Comparison of ENCODE assay signal across 8 cellular contexts in the genomic region with DNA sequence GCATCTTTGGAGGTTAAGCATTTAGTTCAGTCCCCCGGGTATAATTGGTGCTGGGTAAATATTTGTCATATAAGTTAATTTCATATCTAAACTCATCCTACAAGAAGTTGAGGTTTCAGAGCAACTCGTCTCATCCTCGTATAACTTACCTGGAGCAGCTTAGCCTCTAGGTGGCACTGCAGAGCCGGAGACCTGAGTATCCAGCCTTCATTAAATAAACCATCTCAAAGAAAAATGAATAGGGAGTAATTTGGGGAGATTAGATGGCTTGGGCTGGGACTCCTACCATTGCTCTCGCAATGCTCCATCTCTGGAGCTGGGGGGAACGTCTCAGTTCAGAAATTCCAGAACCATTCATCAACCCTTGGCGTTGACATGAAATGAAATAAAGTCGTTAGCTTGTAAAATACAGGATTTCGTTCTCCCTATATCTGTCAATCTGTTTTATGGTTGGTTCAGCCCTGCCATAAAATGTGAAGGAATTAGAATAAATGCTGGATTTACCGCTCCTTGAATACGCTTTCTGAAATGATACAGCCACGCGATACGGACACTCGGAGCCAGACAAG.
DNase-seq lines count a peak whose midpoint lies in the region; ATAC-seq and TF ChIP-seq lines count a peak whose summit lies in the region.

No MANE protein-coding gene starts in this region.

- no peak overlapping the region for H4K5ac ChIP-seq in mesendoderm (ENCODE audit: low read length)

- no peaks in the 10 kb centered on the region for H3K4me1 ChIP-seq in mesendoderm (ENCODE audit: control insufficient read depth, low read depth, low read length)

- H2BK15ac ChIP-seq in mesendoderm (replicated peaks; ENCODE audit: low read depth), result no peak overlapping the region

- no peak overlapping the region for H2BK120ac ChIP-seq in mesendoderm (ENCODE audit: low read depth, low read length)

- no peaks in the 10 kb centered on the region for H3K79me2 ChIP-seq in mesendoderm (ENCODE audit: control insufficient read depth, insufficient read depth, low read length)

- no peak overlapping the region for H3K56ac ChIP-seq in mesendoderm (ENCODE audit: low read length)

- no peak overlapping the region for H3K9ac ChIP-seq in mesendoderm (ENCODE audit: low read length)

- no peak for DNase-seq in natural killer cell
- no peak for DNase-seq in natural killer cell treated with Interleukin-12 subunit alpha and Interleukin-12 subunit beta and Interleukin-15 and Interleukin-18, amount 100 ng/mL, for 72 hours (ENCODE audit: low spot score)
- DNase-seq in NCI-H345 (lab: John Stamatoyannopoulos, UW), result peak; percentile 41
- DNase-seq in activated naive CD8-positive, alpha-beta T cell treated with anti-CD3 and anti-CD28 coated beads, Interleukin-2, amount 10 ng/mL, durations not matched to agents 7 days and 5 days, result peak; percentile 42
- DNase-seq in mesendoderm, result peak; percentile 51
- DNase-seq in activated gamma-delta T cell (lab: John Stamatoyannopoulos, UW), result no peak
- no peak for DNase-seq in cerebellar nuclear complex (lab: John Stamatoyannopoulos, UW)
- DNase-seq in NCI-H1048 (lab: John Stamatoyannopoulos, UW), result no peak

- H2AK5ac ChIP-seq in mesendoderm (ENCODE audit: low read length), result no peak overlapping the region

- H2BK5ac ChIP-seq in mesendoderm (ENCODE audit: low read length), result no peak overlapping the region

- ATAC-seq in natural killer cell, result peak in 1 of 3 donors; percentile 33
- no peak for ATAC-seq in natural killer cell treated with Interleukin-12 subunit alpha and Interleukin-12 subunit beta and Interleukin-15 and Interleukin-18, amount 100 ng/mL, for 72 hours
- ATAC-seq in activated naive CD8-positive, alpha-beta T cell treated with anti-CD3 and anti-CD28 coated beads, Interleukin-2, amount 10 ng/mL, durations not matched to agents 7 days and 5 days (ENCODE audit: low read depth), result no peak

- H3K4ac ChIP-seq in mesendoderm (ENCODE audit: low read depth, low read length), result no peak overlapping the region

- H3K4me3 Mint-ChIP-seq in natural killer cell, result no peak overlapping the region
- no peak overlapping the region for H3K4me3 Mint-ChIP-seq in natural killer cell treated with Interleukin-12 subunit alpha and Interleukin-12 subunit beta and Interleukin-15 and Interleukin-18, amount 100 ng/mL, for 72 hours
- H3K4me3 Mint-ChIP-seq in activated naive CD8-positive, alpha-beta T cell treated with anti-CD3 and anti-CD28 coated beads, Interleukin-2, amount 10 ng/mL, durations not matched to agents 7 days and 5 days, result no peak overlapping the region

- intact Hi-C loops in natural killer cell (cut with micrococcal nuclease), result no loop called here

- H3K18ac ChIP-seq in mesendoderm (ENCODE audit: low read length), result no peak overlapping the region

- POLR2A ChIA-PET in activated naive CD8-positive, alpha-beta T cell treated with anti-CD3 and anti-CD28 coated beads, Interleukin-2, amount 10 ng/mL, durations not matched to agents 7 days and 5 days (lab: Charles Lee), result no interaction called here

- H3K27ac ChIP-seq in mesendoderm (ENCODE audit: low read depth, low read length), result no peak overlapping the region

- H3K4me2 ChIP-seq in mesendoderm (ENCODE audit: low read length), result no peak overlapping the region

- H3K4me1 Mint-ChIP-seq in natural killer cell, result no peaks in the 10 kb centered on the region
- H3K4me1 Mint-ChIP-seq in natural killer cell treated with Interleukin-12 subunit alpha and Interleukin-12 subunit beta and Interleukin-15 and Interleukin-18, amount 100 ng/mL, for 72 hours (ENCODE audit: low read depth in 2 of 2), result no peaks in the 10 kb centered on the region
- no peaks in the 10 kb centered on the region for H3K4me1 Mint-ChIP-seq in activated naive CD8-positive, alpha-beta T cell treated with anti-CD3 and anti-CD28 coated beads, Interleukin-2, amount 10 ng/mL, durations not matched to agents 7 days and 5 days

- H3K9me3 Mint-ChIP-seq in natural killer cell, result no peaks in the 10 kb centered on the region
- H3K9me3 Mint-ChIP-seq in natural killer cell treated with Interleukin-12 subunit alpha and Interleukin-12 subunit beta and Interleukin-15 and Interleukin-18, amount 100 ng/mL, for 72 hours, result no peaks in the 10 kb centered on the region
- H3K9me3 Mint-ChIP-seq in activated naive CD8-positive, alpha-beta T cell treated with anti-CD3 and anti-CD28 coated beads, Interleukin-2, amount 10 ng/mL, durations not matched to agents 7 days and 5 days, result no peaks in the 10 kb centered on the region

- H3K27me3 Mint-ChIP-seq in natural killer cell (ENCODE audit: low read depth in 2 of 2), result peaks cover 5 to 6% of the 10 kb centered on the region in 2 donors
- H3K27me3 Mint-ChIP-seq in natural killer cell treated with Interleukin-12 subunit alpha and Interleukin-12 subunit beta and Interleukin-15 and Interleukin-18, amount 100 ng/mL, for 72 hours, result peaks cover 3 to 12% of the 10 kb centered on the region in 2 donors
- H3K27me3 Mint-ChIP-seq in activated naive CD8-positive, alpha-beta T cell treated with anti-CD3 and anti-CD28 coated beads, Interleukin-2, amount 10 ng/mL, durations not matched to agents 7 days and 5 days, result peaks cover 6% of the 10 kb centered on the region

- H3K27me3 ChIP-seq in mesendoderm (ENCODE audit: insufficient read depth, low read length, poor library complexity), result no peaks in the 10 kb centered on the region

- H3K23ac ChIP-seq in mesendoderm (ENCODE audit: low read length), result no peak overlapping the region

- no peak overlapping the region for H3K27ac Mint-ChIP-seq in natural killer cell
- no peak overlapping the region for H3K27ac Mint-ChIP-seq in natural killer cell treated with Interleukin-12 subunit alpha and Interleukin-12 subunit beta and Interleukin-15 and Interleukin-18, amount 100 ng/mL, for 72 hours
- H3K27ac Mint-ChIP-seq in activated naive CD8-positive, alpha-beta T cell treated with anti-CD3 and anti-CD28 coated beads, Interleukin-2, amount 10 ng/mL, durations not matched to agents 7 days and 5 days, result no peak overlapping the region

- H3K79me1 ChIP-seq in mesendoderm (ENCODE audit: low read length), result no peaks in the 10 kb centered on the region

- no peak overlapping the region for H4K8ac ChIP-seq in mesendoderm (ENCODE audit: low read depth, low read length)

- WGBS in mesendoderm (ENCODE audit: extremely low coverage, insufficient coverage, low lambda C conversion rate), result no CpG with 5 or more reads among the region's 15 CpGs

- TF ChIP-seq CTCF in natural killer cell (IDR thresholded peaks at IDR 0.05), result peak; percentile 40

- no peaks in the 10 kb centered on the region for H3K36me3 ChIP-seq in mesendoderm (ENCODE audit: control insufficient read depth, insufficient read depth, low read length)

- H3K36me3 Mint-ChIP-seq in natural killer cell, result no peaks in the 10 kb centered on the region
- H3K36me3 Mint-ChIP-seq in natural killer cell treated with Interleukin-12 subunit alpha and Interleukin-12 subunit beta and Interleukin-15 and Interleukin-18, amount 100 ng/mL, for 72 hours, result no peaks in the 10 kb centered on the region
- no peaks in the 10 kb centered on the region for H3K36me3 Mint-ChIP-seq in activated naive CD8-positive, alpha-beta T cell treated with anti-CD3 and anti-CD28 coated beads, Interleukin-2, amount 10 ng/mL, durations not matched to agents 7 days and 5 days

- no peak overlapping the region for H3K4me3 ChIP-seq in mesendoderm (ENCODE audit: low read length)

Comparison
In these comparisons a context has a peak if more than half of its experiments do, and no peak if none do; other contexts are left out.
1. DNase-seq: peak in NCI-H345 (single experiment), activated naive CD8-positive, alpha-beta T cell treated with anti-CD3 and anti-CD28 coated beads, Interleukin-2, amount 10 ng/mL, durations not matched to agents 7 days and 5 days (single experiment) and mesendoderm (single experiment); none in natural killer cell (single experiment), natural killer cell treated with Interleukin-12 subunit alpha and Interleukin-12 subunit beta and Interleukin-15 and Interleukin-18, amount 100 ng/mL, for 72 hours (single experiment), activated gamma-delta T cell (single experiment), cerebellar nuclear complex (0 of 2) and NCI-H1048 (single experiment).